ENCODE assay signal across 8 cellular contexts in the genomic region with DNA sequence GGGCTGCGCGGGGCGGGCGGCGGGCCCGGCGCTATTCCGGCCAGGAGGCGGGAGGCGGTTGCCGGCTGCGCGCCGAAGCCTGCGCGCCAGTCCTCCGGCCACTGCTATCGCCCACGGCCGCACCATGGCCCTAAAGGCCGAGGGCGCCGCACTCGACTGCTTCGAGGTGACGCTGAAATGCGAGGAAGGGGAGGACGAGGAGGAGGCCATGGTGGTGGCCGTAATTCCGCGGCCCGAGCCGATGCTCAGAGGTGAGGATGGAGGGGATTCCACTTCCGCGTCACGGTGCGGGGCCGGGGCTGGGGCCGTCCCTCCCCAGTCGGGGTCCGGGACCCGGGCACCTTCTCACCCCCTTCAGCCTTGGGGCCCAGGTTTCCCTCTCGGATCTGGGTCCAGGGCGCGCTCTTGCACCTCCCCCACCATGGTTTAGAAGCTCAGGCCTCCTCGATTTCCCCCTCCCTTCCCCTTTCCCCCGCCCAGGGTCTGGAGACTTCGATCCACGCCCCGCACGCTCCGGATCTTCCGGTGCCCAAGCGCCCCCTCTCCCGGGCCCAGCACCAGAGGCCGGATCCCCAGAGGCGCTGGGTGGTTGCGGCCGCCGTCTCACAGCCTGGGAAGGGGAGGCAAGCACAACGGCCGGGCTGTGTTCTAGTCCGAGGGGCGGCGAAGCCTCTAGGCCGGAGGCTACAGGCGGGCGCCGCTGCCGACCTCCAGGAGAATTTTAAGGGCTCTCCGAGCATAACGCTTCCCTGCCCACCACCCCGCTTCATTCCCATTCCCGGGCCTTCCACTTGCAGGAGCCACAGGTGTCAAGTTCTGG. TPM values are rescaled to one million over a fixed set of nuclear protein-coding genes. Genes with fewer than 3 reads are reported as not detected.
DNase-seq lines count a peak whose midpoint lies in the region; ATAC-seq and TF ChIP-seq lines count a peak whose summit lies in the region.

No MANE protein-coding gene starts in this region.

- H3K79me2 ChIP-seq in ACC112 (ENCODE audit: control insufficient read depth, insufficient read depth, low read length, unreplicated experiment): peaks cover 42% of the 10 kb centered on the region

- intact Hi-C loops in natural killer cell (cut with micrococcal nuclease): no loop called here

- no peaks in the 10 kb centered on the region for H3K27me3 Mint-ChIP-seq in activated T-helper 17 cell treated with anti-CD3 and anti-CD28 coated beads, Interleukin-2, amount 50 U/mL, for 72 hours
- no peaks in the 10 kb centered on the region for H3K27me3 Mint-ChIP-seq in natural killer cell (ENCODE audit: low read depth in 2 of 2)

- H3K4me1 Mint-ChIP-seq in activated T-helper 17 cell treated with anti-CD3 and anti-CD28 coated beads, Interleukin-2, amount 50 U/mL, for 72 hours: peaks cover 19% of the 10 kb centered on the region
- peaks cover 16 to 36% of the 10 kb centered on the region in 2 donors for H3K4me1 Mint-ChIP-seq in natural killer cell

- peak overlapping the region; percentile 79 for H2AFZ ChIP-seq in ACC112 (ENCODE audit: low read length, unreplicated experiment)

- peaks cover 39% of the 10 kb centered on the region for H3K36me3 Mint-ChIP-seq in activated T-helper 17 cell treated with anti-CD3 and anti-CD28 coated beads, Interleukin-2, amount 50 U/mL, for 72 hours (ENCODE audit: low read depth)
- no peaks in the 10 kb centered on the region for H3K36me3 Mint-ChIP-seq in natural killer cell

- WGBS in upper lobe of left lung, 2 donors: 0 to 2% methylated on average over 3 to 17 of the region's 74 CpGs

- H3K9me3 ChIP-seq in upper lobe of left lung: no peaks in the 10 kb centered on the region

- ATAC-seq in GM18502 (IDR thresholded peaks at IDR 0.05; ENCODE audit: poor library complexity, unreplicated experiment): peak; percentile 51
- ATAC-seq in HG02970 (IDR thresholded peaks at IDR 0.05; ENCODE audit: low FRiP score, unreplicated experiment): peak; percentile 43
- ATAC-seq in activated T-helper 17 cell treated with anti-CD3 and anti-CD28 coated beads, Interleukin-2, amount 50 U/mL, for 72 hours (replicated peaks): peak; percentile 48
- ATAC-seq in natural killer cell: peak; percentile 34 to 42 (median 38)
- ATAC-seq in upper lobe of left lung (ENCODE audit: low FRiP score in 2 of 2): peak; percentile 16 to 79

- no peaks in the 10 kb centered on the region for H3K27me3 ChIP-seq in ACC112 (ENCODE audit: insufficient read depth, low read length)
- H3K27me3 ChIP-seq in upper lobe of left lung: no peaks in the 10 kb centered on the region

- DNase-seq in NCI-H69 (lab: John Stamatoyannopoulos, UW): peak; percentile 86
- DNase-seq in fibroblast of pulmonary artery (ENCODE audit: low read depth): peak; percentile 43
- DNase-seq in natural killer cell: peak; percentile 24
- peak; percentile 49 to 87 for DNase-seq in upper lobe of left lung

- H3K27ac Mint-ChIP-seq in activated T-helper 17 cell treated with anti-CD3 and anti-CD28 coated beads, Interleukin-2, amount 50 U/mL, for 72 hours: peak overlapping the region; percentile 28
- H3K27ac Mint-ChIP-seq in natural killer cell: peak overlapping the region in 1 of 2 donors; percentile 63

- TF ChIP-seq EP300 in upper lobe of left lung (IDR thresholded peaks at IDR 0.05): no peak

- H3K4me1 ChIP-seq in ACC112 (ENCODE audit: control insufficient read depth, insufficient read depth, low read length, unreplicated experiment) (peaks cover 14% of the 10 kb centered on the region), upper lobe of left lung (peaks cover 17 to 36% (median 20%) of the 10 kb centered on the region in 4 donors)

- TF ChIP-seq CTCF in fibroblast of pulmonary artery (IDR thresholded peaks at IDR 0.05; ENCODE audit: low read length, missing control alignments) (no peak), natural killer cell (IDR thresholded peaks at IDR 0.05) (no peak), upper lobe of left lung (IDR thresholded peaks at IDR 0.05) (peak in 1 of 6 experiments; percentile 1)

- H3K36me3 ChIP-seq in ACC112 (ENCODE audit: insufficient read depth, low read length): 0 out of 2 replicates have a peak, but pooled peaks cover 4% of the 10 kb centered on the region
- H3K36me3 ChIP-seq in upper lobe of left lung: peaks cover 3 to 17% (median 12%) of the 10 kb centered on the region in 4 donors

- H3K27ac ChIP-seq in ACC112 (ENCODE audit: low read depth, low read length): 0 out of 2 replicates have a peak overlapping the region, but pooled peaks have one; percentile 22
- H3K27ac ChIP-seq in upper lobe of left lung: peak overlapping the region; percentile 76 to 94 (median 88)

- H3K4me3 Mint-ChIP-seq in activated T-helper 17 cell treated with anti-CD3 and anti-CD28 coated beads, Interleukin-2, amount 50 U/mL, for 72 hours: peak overlapping the region; percentile 80
- H3K4me3 Mint-ChIP-seq in natural killer cell: peak overlapping the region; percentile 85

- no peaks in the 10 kb centered on the region for H3K9me3 Mint-ChIP-seq in activated T-helper 17 cell treated with anti-CD3 and anti-CD28 coated beads, Interleukin-2, amount 50 U/mL, for 72 hours
- no peaks in the 10 kb centered on the region for H3K9me3 Mint-ChIP-seq in natural killer cell

- TF ChIP-seq POLR2A in upper lobe of left lung (IDR thresholded peaks at IDR 0.05): no peak

- peak overlapping the region; percentile 99 for H3K4me3 ChIP-seq in ACC112 (ENCODE audit: low read depth, low read length)
- H3K4me3 ChIP-seq in fibroblast of pulmonary artery (replicated peaks; ENCODE audit: low read depth, low read length): peak overlapping the region; percentile 88
- H3K4me3 ChIP-seq in upper lobe of left lung: peak overlapping the region; percentile 94 to 97 (median 95)

RNA-seq across cellular contexts. Expression of a gene that starts 0.5 kb away (rescaled TPM):
- 10 to 100 TPM; 26.0 to 51.8 TPM for total RNA-seq in activated T-helper 17 cell treated with anti-CD3 and anti-CD28 coated beads, Interleukin-2, amount 50 U/mL, for 72 hours
- 10 to 100 TPM; 15.6 to 25.3 (median 21.1) TPM for total RNA-seq in natural killer cell
- 10 to 100 TPM in 5 of 6 donors, 1 to 10 TPM in 1; 9.0 to 22.5 (median 16.3) TPM for total RNA-seq in upper lobe of left lung

RNA-seq across cellular contexts. Expression of a gene that starts 25.1 kb away (rescaled TPM):
- 10 to 100 TPM; 24.1 to 35.8 TPM for total RNA-seq in activated T-helper 17 cell treated with anti-CD3 and anti-CD28 coated beads, Interleukin-2, amount 50 U/mL, for 72 hours
- total RNA-seq in natural killer cell: 10 to 100 TPM; 63.8 to 88.4 (median 80.2) TPM
- 10 to 100 TPM; 41.7 to 67.1 (median 50.7) TPM for total RNA-seq in upper lobe of left lung

RNA-seq across cellular contexts. Expression of a gene that starts 45.2 kb away (rescaled TPM):
- total RNA-seq in activated T-helper 17 cell treated with anti-CD3 and anti-CD28 coated beads, Interleukin-2, amount 50 U/mL, for 72 hours: 1 to 10 TPM in 1 of 2 donors, under 1 TPM in 1; 0.45 to 1.3 TPM
- total RNA-seq in natural killer cell: 1 to 10 TPM; 3.7 to 5.3 (median 4.8) TPM
- 10 to 100 TPM in 3 of 6 donors, 1 to 10 TPM in 3; 6.1 to 13.1 (median 9.7) TPM for total RNA-seq in upper lobe of left lung

Comparison
In these comparisons a context has a peak if more than half of its experiments do, and no peak if none do; other contexts are left out.
1. Peak in every context shown above with its lines: DNase-seq, ATAC-seq, H3K4me3 ChIP-seq and H3K27ac ChIP-seq.
2. DNase-seq: peak in every context shown above with its lines; median percentile 86 in NCI-H69; 68 in upper lobe of left lung; 43 in fibroblast of pulmonary artery; 24 in natural killer cell.